In the genomic region with DNA sequence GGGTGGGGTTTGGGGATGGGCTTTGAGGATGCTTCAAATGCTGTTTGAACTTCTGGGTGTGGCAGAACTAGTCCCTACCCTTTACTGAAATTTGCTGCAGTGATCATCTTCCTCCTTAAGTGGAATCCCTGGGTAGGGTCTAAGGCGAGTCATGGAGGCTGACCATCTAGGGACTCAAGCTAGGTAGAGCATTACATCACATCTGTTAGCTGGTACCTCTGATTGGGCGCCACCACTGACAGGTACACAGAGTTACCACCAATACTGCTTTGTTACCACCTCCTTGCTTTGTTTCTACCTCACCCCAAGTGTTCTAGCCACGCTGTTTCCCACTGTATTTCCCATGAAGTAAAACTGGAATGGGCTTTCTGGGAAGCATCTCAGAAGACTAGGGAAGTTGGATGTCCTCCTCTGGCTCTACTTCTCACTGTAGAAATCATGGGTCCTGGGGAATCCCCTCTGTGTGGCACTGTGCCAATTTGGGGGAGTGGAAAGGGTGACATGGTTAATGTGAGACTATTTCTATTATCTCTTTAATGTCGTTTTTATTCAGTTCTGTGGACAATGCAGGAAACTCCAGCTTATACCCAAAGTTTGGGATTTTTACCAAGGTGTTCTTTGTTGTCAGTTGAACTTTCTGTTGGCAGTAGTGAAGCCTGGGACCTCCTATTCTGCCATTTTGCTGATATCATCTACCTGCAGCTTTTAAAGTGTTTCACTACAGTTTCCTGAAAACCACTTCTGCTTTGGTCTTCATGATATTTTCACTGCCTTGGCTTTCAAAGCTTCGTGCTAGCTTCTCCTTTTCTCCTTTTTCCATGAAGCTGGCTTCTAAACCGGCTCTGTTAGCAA, we compare ENCODE assay signal across 14 cellular contexts. TPM values are rescaled to one million over a fixed set of nuclear protein-coding genes. Genes with fewer than 3 reads are reported as not detected.
DNase-seq lines count a peak whose midpoint lies in the region; ATAC-seq and TF ChIP-seq lines count a peak whose summit lies in the region.
"Had no signal": no experiment of that assay in that cellular context is flagged by ENCODE, and none has a peak within 500 bp of the region (broad histone marks: within the 10 kb centered on the region; RNA-seq: fewer than 3 reads in every experiment).

No MANE protein-coding gene starts in this region.

- H3K9me3 ChIP-seq in mammary epithelial cell (replicated peaks; ENCODE audit: insufficient read depth, low read length) = peaks cover 22% of the 10 kb centered on the region
- H3K9me3 ChIP-seq in HAP-1 = no peaks in the 10 kb centered on the region

- 88% methylated on average over 6 of the region's 6 CpGs for whole genome bisulfite sequencing in mammary epithelial cell (ENCODE audit: low coverage, missing lambda C conversion rate)

- H3K36me3 ChIP-seq in mammary epithelial cell (ENCODE audit: insufficient read depth, low read length) = no peaks in the 10 kb centered on the region
- no peaks in the 10 kb centered on the region for H3K36me3 ChIP-seq in HAP-1 (replicated peaks)

- ATAC-seq in GM18867 (IDR thresholded peaks at IDR 0.05; ENCODE audit: unreplicated experiment) (peak; percentile 70), HG02840 (IDR thresholded peaks at IDR 0.05; ENCODE audit: low FRiP score, unreplicated experiment) (no peak)

- no peak overlapping the region for H3K27ac ChIP-seq in mammary epithelial cell (ENCODE audit: insufficient read depth, low read depth, low read length)
- H3K27ac ChIP-seq: C4-2B had no signal

- no TSS peak for BruUV-seq in mammary epithelial cell (replicated peaks; lab: Mats Ljungman, UMichigan)

- in situ Hi-C loops in ACHN (cut with HindIII; ENCODE audit: low pct_ligation_motif_present, low pct_unique_long_range_greater_than_20kb, low sequenced_read_pairs) (no loop called here), mammary epithelial cell (cut with MboI; ENCODE audit: low sequenced_read_pairs in 2 of 2) (no loop called here), HAP-1 (cut with MboI; ENCODE audit: low sequenced_read_pairs) (no loop called here)

- H3K4me1 ChIP-seq in mammary epithelial cell (ENCODE audit: insufficient read depth, low read length) (peaks cover 7% of the 10 kb centered on the region), HAP-1 (no peaks in the 10 kb centered on the region)

- CTCF ChIA-PET in mammary epithelial cell (lab: Charles Lee; ENCODE audit: low non-redundant PET) = interaction anchor here (0.6 to 0.8 kb wide), 2 partner anchors 12 to 172 kb away, joined by 4 read pairs; no protein-coding TSS in a partner anchor

- no peaks in the 10 kb centered on the region for H4K20me1 ChIP-seq in mammary epithelial cell (ENCODE audit: insufficient read depth, low read length)

- dilution Hi-C loops in mammary epithelial cell (cut with HindIII; ENCODE audit: low sequenced_read_pairs) = no loop called here

- peak overlapping the region; percentile 25 for H2AFZ ChIP-seq in mammary epithelial cell (ENCODE audit: low read depth, low read length)

- no peak overlapping the region for H3K4me2 ChIP-seq in mammary epithelial cell (ENCODE audit: insufficient read depth, low read depth, low read length)

- TF ChIP-seq CTCF in mammary epithelial cell (conservative IDR thresholded peaks at IDR 0.05 in 1 of 2, IDR thresholded peaks at IDR 0.05 in 1 of 2; ENCODE audit: extremely low read depth in 1 of 2, insufficient read depth in 1 of 2, low read depth in 1 of 2, low read length in 2 of 2) = no peak
- no peak for TF ChIP-seq CTCF in GM10266 (IDR thresholded peaks at IDR 0.05; ENCODE audit: control insufficient read depth, insufficient read depth, low read depth, missing control alignments)

- no peak overlapping the region for H3K4me3 ChIP-seq in mammary epithelial cell (replicated peaks in 1 of 3; ENCODE audit: insufficient read depth in 1 of 3, low read depth in 2 of 3, low read length in 3 of 3)
- no peak overlapping the region for H3K4me3 ChIP-seq in HAP-1

- DNase-seq in ACHN (peak; percentile 9), LoVo (ENCODE audit: low spot score) (peak; percentile 64), mammary epithelial cell (no peak), GM10266 (ENCODE audit: extremely low spot score) (no peak), HAP-1 (ENCODE audit: low spot score in 2 of 2) (no peak), NCI-H1048 (lab: John Stamatoyannopoulos, UW) (no peak)
- DNase-seq: activated CD4-positive, alpha-beta T cell treated with anti-CD3 and anti-CD28 coated beads for 4 hours; activated naive CD4-positive, alpha-beta T cell; cerebellar nuclear complex; NCI-H82; stimulated activated naive CD4-positive, alpha-beta T cell had no signal

- no peak overlapping the region for H3K9ac ChIP-seq in mammary epithelial cell (ENCODE audit: insufficient read depth, low read length)

- intact Hi-C loops in mammary epithelial cell (cut with micrococcal nuclease) = no loop called here

- no peaks in the 10 kb centered on the region for H3K79me2 ChIP-seq in mammary epithelial cell (ENCODE audit: insufficient read depth, low read length)

- no peaks in the 10 kb centered on the region for H3K27me3 ChIP-seq in mammary epithelial cell (ENCODE audit: insufficient read depth, low read length)
- peaks cover 5% of the 10 kb centered on the region; the same call in 1 of the 2 replicates for H3K27me3 ChIP-seq in HAP-1 (ENCODE audit: low read depth)

RNA-seq across cellular contexts. Expression of gene SULT1C4, which starts 14.5 kb away (rescaled TPM):
- not detected for total RNA-seq in mammary epithelial cell
- polyA plus RNA-seq in mammary epithelial cell = not detected
- not detected for polyA minus RNA-seq in mammary epithelial cell

Comparison
In these comparisons a context has a peak if more than half of its experiments do, and no peak if none do; other contexts are left out.
1. DNase-seq: peak in ACHN (single experiment) and LoVo (single experiment); none in mammary epithelial cell (single experiment), GM10266 (single experiment), HAP-1 (0 of 2) and NCI-H1048 (single experiment).